In genomic region chr11:114052160-114052559, GRCh38 we compare ENCODE assay signal across 1 cellular context.
TF ChIP-seq lines count a peak whose summit lies in the region.

No MANE protein-coding gene starts in this region.

TF ChIP-seq in GM23338, 12 proteins besides CTCF, POLR2A, EP300 and RAD21 (continued from another document):
- TF ChIP-seq ZNF462 (CRISPR knock-in tag; IDR thresholded peaks at IDR 0.05) (no peak), ZNF114 (CRISPR knock-in tag; IDR thresholded peaks at IDR 0.05) (no peak), POLR2AphosphoS5 (IDR thresholded peaks at IDR 0.05; ENCODE audit: low read depth) (no peak)
